In the genomic region with DNA sequence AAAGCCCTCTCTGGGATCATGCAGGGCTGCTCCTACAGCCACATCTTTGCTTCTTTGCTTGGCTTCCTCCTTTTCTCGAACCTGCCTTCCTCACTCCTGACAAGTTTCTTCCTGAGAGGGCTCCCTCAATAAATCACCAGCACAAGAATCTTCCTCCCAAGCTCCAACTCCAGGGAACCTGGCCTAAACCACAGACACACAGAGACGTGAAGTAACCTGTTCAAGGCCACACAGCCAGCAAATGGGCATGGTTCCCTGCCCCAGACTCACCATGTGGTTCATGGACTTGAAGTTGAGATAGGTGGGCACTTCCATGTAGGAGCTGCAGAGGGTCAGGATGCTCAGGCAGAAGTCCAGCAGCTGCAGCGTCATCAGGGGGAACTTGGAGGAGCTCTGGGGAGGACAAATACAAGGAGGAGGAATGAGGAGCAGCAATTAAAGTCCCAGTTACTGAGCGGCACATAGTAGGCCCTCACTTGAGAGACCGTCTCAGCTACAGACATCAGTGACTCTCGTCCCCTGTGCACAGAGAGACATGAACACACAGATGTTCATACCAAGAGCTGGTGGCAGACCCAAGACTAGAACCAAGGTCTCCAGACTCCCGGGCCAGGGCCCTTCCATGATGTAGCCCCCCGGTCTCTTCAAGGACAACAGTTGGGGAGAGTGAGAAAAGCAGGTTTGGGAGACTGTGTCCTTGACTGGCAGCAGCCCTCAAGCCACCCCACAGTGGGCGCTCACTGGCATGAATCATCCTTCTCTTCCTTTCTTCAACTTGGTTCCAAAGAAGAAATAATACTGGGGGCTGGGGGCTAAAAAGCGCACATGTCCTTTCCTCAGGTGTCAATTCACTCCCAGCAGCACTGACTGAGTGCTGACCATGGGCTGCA, we compare ENCODE assay signal across 19 cellular contexts. TPM values are rescaled to one million over a fixed set of nuclear protein-coding genes. Genes with fewer than 3 reads are reported as not detected.
DNase-seq lines count a peak whose midpoint lies in the region; ATAC-seq and TF ChIP-seq lines count a peak whose summit lies in the region.
"Had no signal": no experiment of that assay in that cellular context is flagged by ENCODE, and none has a peak within 500 bp of the region (broad histone marks: within the 10 kb centered on the region; RNA-seq: fewer than 3 reads in every experiment).

No MANE protein-coding gene starts in this region.

- no peak overlapping the region; a peak in 2 of 20 replicates for H3K4me3 ChIP-seq in BLaER1 treated with 17β-estradiol and CSF1 and Interleukin-3, amounts not matched to agents 10 nM and 100 nM
- H3K4me3 ChIP-seq in CD8-positive, alpha-beta T cell (ENCODE audit: low read depth, low read length) = no peak overlapping the region
- no peak overlapping the region for H3K4me3 ChIP-seq in brain microvascular endothelial cell (ENCODE audit: low read depth, low read length)
- H3K4me3 ChIP-seq: gastroesophageal sphincter, smooth muscle cell, transverse colon had no signal

- intact Hi-C loops in CD8-positive, alpha-beta T cell (cut with DNase I, micrococcal nuclease) = no loop called here

- CTCF ChIA-PET in CD8-positive, alpha-beta T cell (lab: Charles Lee) = interaction anchor here (0.8 to 1.9 kb wide), 5 partner anchors 11 to 41 kb away, joined by 3 to 12 read pairs (median 4); a partner anchor contains a TSS

- H3K27ac ChIP-seq in BLaER1 treated with 17β-estradiol and CSF1 and Interleukin-3, amounts not matched to agents 10 nM and 100 nM = peak overlapping the region in 9 of 11 experiments; percentile 13 to 58 (median 40); a peak in 13 of 22 replicates
- peak overlapping the region; percentile 18 for H3K27ac ChIP-seq in CD8-positive, alpha-beta T cell (ENCODE audit: low read depth, low read length)
- H3K27ac ChIP-seq in brain microvascular endothelial cell = no peak overlapping the region
- H3K27ac ChIP-seq: gastroesophageal sphincter, transverse colon had no signal

- peak overlapping the region in 6 of 11 experiments; percentile 1 to 40 (median 34); a peak in 6 of 22 replicates for H3K9ac ChIP-seq in BLaER1 treated with 17β-estradiol and CSF1 and Interleukin-3, amounts not matched to agents 10 nM and 100 nM

- TF ChIP-seq CTCF in CD8-positive, alpha-beta T cell (IDR thresholded peaks at IDR 0.05) = no peak
- TF ChIP-seq CTCF in brain microvascular endothelial cell (IDR thresholded peaks at IDR 0.05; ENCODE audit: low read depth, low read length, missing control alignments) (no peak), type B pancreatic cell (conservative IDR thresholded peaks at IDR 0.05) (no peak)

- H3K36me3 ChIP-seq in BLaER1 treated with 17β-estradiol and CSF1 and Interleukin-3, amounts not matched to agents 10 nM and 100 nM = peaks cover 95 to 99% (median 98%) of the 10 kb centered on the region in 11 experiments
- H3K36me3 ChIP-seq in CD8-positive, alpha-beta T cell (ENCODE audit: insufficient read depth, low read length) = peaks cover 78% of the 10 kb centered on the region
- H3K36me3 ChIP-seq in brain microvascular endothelial cell (replicated peaks) = no peaks in the 10 kb centered on the region
- H3K36me3 ChIP-seq: transverse colon had no signal

- H3K4me2 ChIP-seq in BLaER1 treated with 17β-estradiol and CSF1 and Interleukin-3, amounts not matched to agents 10 nM and 100 nM = peak overlapping the region; percentile 46 to 69 (median 63)
- H3K4me2 ChIP-seq: smooth muscle cell had no signal

- in situ Hi-C loops in brain microvascular endothelial cell (cut with HindIII; ENCODE audit: low pct_ligation_motif_present, low sequenced_read_pairs) = no loop called here

- ATAC-seq in CD8-positive, alpha-beta T cell = no peak
- ATAC-seq in memory B cell (ENCODE audit: low read depth) = no peak
- ATAC-seq: gastroesophageal sphincter, Panc1 had no signal

- no peak overlapping the region for H3K4me3 Mint-ChIP-seq in CD8-positive, alpha-beta T cell
- no peak overlapping the region for H3K4me3 Mint-ChIP-seq in activated naive CD8-positive, alpha-beta T cell
- H3K4me3 Mint-ChIP-seq in memory B cell (no peak overlapping the region), type B pancreatic cell (no peak overlapping the region)
- H3K4me3 Mint-ChIP-seq: H9 had no signal

- H3K27ac Mint-ChIP-seq in CD8-positive, alpha-beta T cell = peak overlapping the region; percentile 85
- H3K27ac Mint-ChIP-seq in activated naive CD8-positive, alpha-beta T cell = peak overlapping the region; percentile 83
- H3K27ac Mint-ChIP-seq in memory B cell (peak overlapping the region; percentile 77), type B pancreatic cell (no peak overlapping the region)
- H3K27ac Mint-ChIP-seq: H9, progenitor cell of endocrine pancreas had no signal

- peaks cover 99 to 100% (median 100%) of the 10 kb centered on the region in 11 experiments for H4K20me1 ChIP-seq in BLaER1 treated with 17β-estradiol and CSF1 and Interleukin-3, amounts not matched to agents 10 nM and 100 nM

- POLR2A ChIA-PET in CD8-positive, alpha-beta T cell (lab: Charles Lee) = interaction anchor here (0.8 to 15.1 kb wide), 3 partner anchors 9 to 30 kb away, joined by 3 to 326 read pairs (median 3); a partner anchor contains a TSS

- H3K27me3 ChIP-seq in BLaER1 treated with 17β-estradiol and CSF1 and Interleukin-3, amounts not matched to agents 10 nM and 100 nM = no peaks in the 10 kb centered on the region
- H3K27me3 ChIP-seq in CD8-positive, alpha-beta T cell (ENCODE audit: insufficient read depth, low read length) = no peaks in the 10 kb centered on the region
- no peaks in the 10 kb centered on the region for H3K27me3 ChIP-seq in brain microvascular endothelial cell (replicated peaks)
- H3K27me3 ChIP-seq: transverse colon had no signal

- H3K4me1 Mint-ChIP-seq in CD8-positive, alpha-beta T cell (ENCODE audit: low read depth) = peaks cover 65% of the 10 kb centered on the region
- peaks cover 64% of the 10 kb centered on the region for H3K4me1 Mint-ChIP-seq in activated naive CD8-positive, alpha-beta T cell (ENCODE audit: low read depth)
- H3K4me1 Mint-ChIP-seq in memory B cell (peaks cover 42% of the 10 kb centered on the region), type B pancreatic cell (ENCODE audit: unreplicated experiment) (no peaks in the 10 kb centered on the region)

- H3K4me1 ChIP-seq in BLaER1 treated with 17β-estradiol and CSF1 and Interleukin-3, amounts not matched to agents 10 nM and 100 nM = peaks cover 86 to 100% (median 99%) of the 10 kb centered on the region in 10 experiments
- H3K4me1 ChIP-seq in CD8-positive, alpha-beta T cell (ENCODE audit: insufficient read depth, low read length) = peaks cover 47% of the 10 kb centered on the region
- H3K4me1 ChIP-seq: gastroesophageal sphincter had no signal

- H3K9me3 Mint-ChIP-seq in CD8-positive, alpha-beta T cell = no peaks in the 10 kb centered on the region
- no peaks in the 10 kb centered on the region for H3K9me3 Mint-ChIP-seq in activated naive CD8-positive, alpha-beta T cell (ENCODE audit: low read depth)
- H3K9me3 Mint-ChIP-seq in memory B cell (no peaks in the 10 kb centered on the region), type B pancreatic cell (no peaks in the 10 kb centered on the region)
- H3K9me3 Mint-ChIP-seq: H9 had no signal

- peaks cover 0 to 10% (median 0%) of the 10 kb centered on the region in 11 experiments; a peak in 1 of 22 replicates for H3K9me3 ChIP-seq in BLaER1 treated with 17β-estradiol and CSF1 and Interleukin-3, amounts not matched to agents 10 nM and 100 nM (replicated peaks in 1 of 11)
- no peaks in the 10 kb centered on the region for H3K9me3 ChIP-seq in CD8-positive, alpha-beta T cell (ENCODE audit: low read length)
- H3K9me3 ChIP-seq: gastroesophageal sphincter, transverse colon had no signal

- no peak for DNase-seq in CD8-positive, alpha-beta T cell
- no peak for DNase-seq in memory B cell (ENCODE audit: low spot score in 2 of 2)
- no peak for DNase-seq in brain microvascular endothelial cell
- DNase-seq in type B pancreatic cell (ENCODE audit: extremely low spot score, unreplicated experiment) = no peak
- no peak for DNase-seq in GDM1 (lab: John Stamatoyannopoulos, UW)
- DNase-seq in stimulated activated naive CD4-positive, alpha-beta T cell treated with Interleukin-2 at 50 U/mL for 16 hours (lab: John Stamatoyannopoulos, UW) = no peak
- DNase-seq: activated effector memory CD4-positive, alpha-beta T cell treated with Interleukin-2 at 50 U/mL for 16 hours; cortex of kidney; DMS153; NCI-H1105 treated with DMSO at 0.1 percent for 48 hours; transverse colon had no signal

- peaks cover 96% of the 10 kb centered on the region for H3K36me3 Mint-ChIP-seq in CD8-positive, alpha-beta T cell
- H3K36me3 Mint-ChIP-seq in activated naive CD8-positive, alpha-beta T cell = peaks cover 14% of the 10 kb centered on the region
- H3K36me3 Mint-ChIP-seq in memory B cell = peaks cover 59% of the 10 kb centered on the region
- no peaks in the 10 kb centered on the region for H3K36me3 Mint-ChIP-seq in type B pancreatic cell

- H3K27me3 Mint-ChIP-seq in CD8-positive, alpha-beta T cell (ENCODE audit: low read depth) = no peaks in the 10 kb centered on the region
- no peaks in the 10 kb centered on the region for H3K27me3 Mint-ChIP-seq in activated naive CD8-positive, alpha-beta T cell
- no peaks in the 10 kb centered on the region for H3K27me3 Mint-ChIP-seq in memory B cell
- no peaks in the 10 kb centered on the region for H3K27me3 Mint-ChIP-seq in type B pancreatic cell

RNA-seq across cellular contexts. Expression of a gene that starts 15.5 kb away (rescaled TPM):
- total RNA-seq in CD8-positive, alpha-beta T cell = 1 to 10 TPM; 6.6 to 7.4 TPM
- total RNA-seq in type B pancreatic cell (ENCODE audit: low replicate concordance) = 0.24 and 0.40 TPM in 2 replicates
- total RNA-seq: epithelial cell of proximal tubule, gastroesophageal sphincter, H9, transverse colon had no signal

RNA-seq across cellular contexts. Expression of a gene that starts 18.7 kb away (rescaled TPM):
- total RNA-seq in CD8-positive, alpha-beta T cell = 100 to 1,000 TPM; 629 to 653 TPM
- 0.24 and 0.29 TPM in 2 replicates for total RNA-seq in type B pancreatic cell (ENCODE audit: low replicate concordance)
- total RNA-seq: progenitor cell of endocrine pancreas had no signal

Comparison
In these comparisons a context has a peak if more than half of its experiments do, and no peak if none do; other contexts are left out.
1. RNA of a gene that starts 18.7 kb away (total RNA-seq): 629 to 653 TPM in CD8-positive, alpha-beta T cell; 0.24 to 0.29 TPM in type B pancreatic cell; every median in the first group is over 100 times any median in the second.